11 cellular contexts compared by ENCODE assay signal in the genomic region with DNA sequence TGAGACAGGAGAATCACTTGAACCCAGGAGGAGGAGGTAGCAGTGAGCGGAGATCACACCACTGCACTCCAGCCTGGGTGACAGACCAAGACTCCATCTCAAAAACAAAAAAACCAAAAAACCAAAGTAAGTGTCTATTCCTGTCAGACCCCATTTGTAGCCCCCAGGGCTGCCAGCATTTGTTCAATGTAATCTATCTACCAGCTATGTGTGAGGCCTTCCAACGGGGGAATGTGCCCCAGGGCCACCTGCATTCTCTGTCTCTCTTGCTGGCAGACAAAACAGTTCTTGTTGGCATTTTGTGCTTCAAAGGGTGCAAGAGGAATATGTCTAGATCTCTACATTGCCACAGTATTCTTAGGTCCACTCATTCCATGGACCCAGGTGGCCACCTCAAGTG. TPM values are rescaled to one million over a fixed set of nuclear protein-coding genes. Genes with fewer than 3 reads are reported as not detected.
"Had no signal": no experiment of that assay in that cellular context is flagged by ENCODE, and none has a peak within 500 bp of the region (broad histone marks: within the 10 kb centered on the region; RNA-seq: fewer than 3 reads in every experiment).

No MANE protein-coding gene starts in this region.

- FAIRE-seq: H1 had no signal

- H3K36me3 ChIP-seq: HAP-1 had no signal

- ATAC-seq: GM23338, HCT116 had no signal

- H3K4me1 ChIP-seq: HAP-1 had no signal

- H3K4me3 Mint-ChIP-seq: GM23338, H9, HFFc6 had no signal

- H3K9me3 Mint-ChIP-seq: HFFc6 had no signal

- H3K4me1 Mint-ChIP-seq: GM23338, H9 had no signal

- DNase-seq: GM23248, GOT3, H7, H9, HCEC 1CT, HFFc6 had no signal

- H3K9me3 ChIP-seq: HAP-1 had no signal

- H3K4me2 ChIP-seq: GM23338 had no signal

- H3K9ac ChIP-seq: GM23248 had no signal

- H3K27ac Mint-ChIP-seq: GM23338, H9, HFFc6 had no signal

- H2AFZ ChIP-seq: GM23248, GM23338 had no signal

- H3K4me3 ChIP-seq: GM23248, GM23338, HAP-1 had no signal

- H3K27ac ChIP-seq: GM23248 had no signal

RNA-seq across cellular contexts. Expression of a gene that starts 34.1 kb away (rescaled TPM):
- total RNA-seq: GM23338, H1, H4 had no signal
- polyA plus RNA-seq: GM23338 had no signal
